In genomic region chr17:51050291-51051033, GRCh38 we compare ENCODE assay signal across 1 cellular context.
TF ChIP-seq lines count a peak whose summit lies in the region.

No MANE protein-coding gene starts in this region.

TF ChIP-seq in GM12878, 131 proteins besides CTCF, POLR2A, EP300 and RAD21 (continued from another document and continues in another):
- TF ChIP-seq ZNF592 (IDR thresholded peaks at IDR 0.05) (no peak), MEF2A (IDR thresholded peaks at IDR 0.05; ENCODE audit: insufficient read depth, low read depth, low read length) (0 out of 2 replicates have a peak, but pooled peaks have one; percentile 49), PAX5 (IDR thresholded peaks at IDR 0.05; ENCODE audit: borderline replicate concordance, low read depth, low read length) (peak; percentile 79), TARDBP (IDR thresholded peaks at IDR 0.05; ENCODE audit: borderline replicate concordance) (no peak), ZNF217 (IDR thresholded peaks at IDR 0.05) (peak; percentile 71; the same call in 1 of the 2 replicates), KAT2A (conservative IDR thresholded peaks at IDR 0.05; ENCODE audit: control insufficient read depth, low read depth, low read length) (no peak), USF2 (IDR thresholded peaks at IDR 0.05; ENCODE audit: borderline replicate concordance, low read depth, low read length) (no peak), TBL1XR1 (IDR thresholded peaks at IDR 0.05; ENCODE audit: low read depth, low read length) (peak; percentile 78), CEBPB (IDR thresholded peaks at IDR 0.05; ENCODE audit: borderline replicate concordance in 1 of 2, low read depth in 2 of 2, low read length in 2 of 2) (no peak), ZNF384 (IDR thresholded peaks at IDR 0.05; ENCODE audit: borderline replicate concordance, low read depth, low read length) (peak; percentile 99), POLR2AphosphoS5 (IDR thresholded peaks at IDR 0.05; ENCODE audit: low read length) (no peak), BMI1 (IDR thresholded peaks at IDR 0.05; ENCODE audit: borderline replicate concordance) (peak; percentile 82), HCFC1 (IDR thresholded peaks at IDR 0.05; ENCODE audit: low read length) (no peak), E2F4 (IDR thresholded peaks at IDR 0.05; ENCODE audit: low read depth, low read length) (no peak), SMC3 (IDR thresholded peaks at IDR 0.05; ENCODE audit: borderline replicate concordance, low read length) (peak; percentile 4; the same call in 1 of the 2 replicates), SUPT20H (IDR thresholded peaks at IDR 0.05; ENCODE audit: borderline replicate concordance, control insufficient read depth, low read depth, low read length) (no peak), ZZZ3 (IDR thresholded peaks at IDR 0.05; ENCODE audit: control insufficient read depth, insufficient read length, low read depth) (no peak), PML (IDR thresholded peaks at IDR 0.05; ENCODE audit: low read length) (peak; percentile 48; the same call in 1 of the 2 replicates), BCLAF1 (IDR thresholded peaks at IDR 0.05) (no peak), CREB1 (IDR thresholded peaks at IDR 0.05; ENCODE audit: low read depth) (0 out of 2 replicates have a peak, but pooled peaks have one; percentile 5), WRNIP1 (IDR thresholded peaks at IDR 0.05; ENCODE audit: borderline replicate concordance, low read depth, low read length) (no peak), ZBTB11 (CRISPR knock-in tag; IDR thresholded peaks at IDR 0.05) (no peak), NFIC (IDR thresholded peaks at IDR 0.05; ENCODE audit: low read depth, low read length) (peak; percentile 78), IRF4 (IDR thresholded peaks at IDR 0.05; ENCODE audit: low read depth, low read length) (peak; percentile 73), RB1 (IDR thresholded peaks at IDR 0.05; ENCODE audit: borderline replicate concordance) (no peak; the same call in 1 of the 2 replicates), ZNF687 (IDR thresholded peaks at IDR 0.05) (no peak), MLLT1 (IDR thresholded peaks at IDR 0.05) (0 out of 2 replicates have a peak, but pooled peaks have one; percentile 31), SREBF2 (IDR thresholded peaks at IDR 0.05; ENCODE audit: low read length) (no peak), ZSCAN29 (IDR thresholded peaks at IDR 0.05) (no peak), FOS (IDR thresholded peaks at IDR 0.05; ENCODE audit: borderline replicate concordance, extremely low read depth, insufficient read length) (no peak), CHD2 (IDR thresholded peaks at IDR 0.05; ENCODE audit: borderline replicate concordance, low read depth, low read length) (no peak), FOXM1 (IDR thresholded peaks at IDR 0.05; ENCODE audit: low read depth, low read length) (no peak), ZBTB33 (IDR thresholded peaks at IDR 0.05) (no peak), CHD4 (IDR thresholded peaks at IDR 0.05) (no peak), BCL3 (IDR thresholded peaks at IDR 0.05; ENCODE audit: borderline replicate concordance, insufficient read depth, low read depth, low read length, poor library complexity, severe bottlenecking) (no peak), GATAD2B (conservative IDR thresholded peaks at IDR 0.05; ENCODE audit: low read depth) (no peak)
